In genomic region chr3:170421758-170422157, GRCh38 we compare ENCODE assay signal across 16 cellular contexts. TPM values are rescaled to one million over a fixed set of nuclear protein-coding genes. Genes with fewer than 3 reads are reported as not detected.
DNase-seq lines count a peak whose midpoint lies in the region; ATAC-seq and TF ChIP-seq lines count a peak whose summit lies in the region.
"Had no signal": no experiment of that assay in that cellular context is flagged by ENCODE, and none has a peak within 500 bp of the region (broad histone marks: within the 10 kb centered on the region; RNA-seq: fewer than 3 reads in every experiment).

No MANE protein-coding gene starts in this region.

- H3K27me3 ChIP-seq in heart left ventricle = peaks cover 0 to 37% (median 18%) of the 10 kb centered on the region in 9 donors
- H3K27me3 ChIP-seq: MG63 had no signal

- ATAC-seq in heart left ventricle (no peak), left cardiac atrium (no peak)
- ATAC-seq: body of pancreas, WTC11 had no signal

- H3K9me3 Mint-ChIP-seq in endothelial cell (ENCODE audit: unreplicated experiment) (no peaks in the 10 kb centered on the region), mesothelial cell of epicardium (no peaks in the 10 kb centered on the region), type B pancreatic cell (peaks cover 6% of the 10 kb centered on the region)
- H3K9me3 Mint-ChIP-seq: CD4-positive, alpha-beta T cell; WTC11 had no signal

- H3K36me3 Mint-ChIP-seq in endothelial cell (ENCODE audit: low read depth, unreplicated experiment) (peaks cover 3% of the 10 kb centered on the region), mesothelial cell of epicardium (peaks cover 20% of the 10 kb centered on the region), type B pancreatic cell (peaks cover 12% of the 10 kb centered on the region)

- H3K4me3 Mint-ChIP-seq in endothelial cell (ENCODE audit: unreplicated experiment) = no peak overlapping the region
- peak overlapping the region; percentile 76 for H3K4me3 Mint-ChIP-seq in mesothelial cell of epicardium
- H3K4me3 Mint-ChIP-seq in type B pancreatic cell = peak overlapping the region; percentile 86
- H3K4me3 Mint-ChIP-seq: CD4-positive, alpha-beta T cell; WTC11 had no signal

- H3K9me3 ChIP-seq in heart left ventricle = no peaks in the 10 kb centered on the region
- H3K9me3 ChIP-seq: body of pancreas, MG63, neutrophil had no signal

- H3K4me1 Mint-ChIP-seq in endothelial cell (ENCODE audit: unreplicated experiment) (peaks cover 15% of the 10 kb centered on the region), mesothelial cell of epicardium (peaks cover 62% of the 10 kb centered on the region), type B pancreatic cell (ENCODE audit: unreplicated experiment) (peaks cover 45% of the 10 kb centered on the region)

- 83 to 91% (median 86%) methylated on average over 2 of the region's 2 CpGs for WGBS in heart left ventricle, 4 donors

- H3K27ac Mint-ChIP-seq in endothelial cell (ENCODE audit: unreplicated experiment) = peak overlapping the region; percentile 57
- peak overlapping the region; percentile 83 for H3K27ac Mint-ChIP-seq in mesothelial cell of epicardium
- no peak overlapping the region for H3K27ac Mint-ChIP-seq in type B pancreatic cell
- H3K27ac Mint-ChIP-seq: CD4-positive, alpha-beta T cell; WTC11 had no signal

- no peak for DNase-seq in heart left ventricle
- no peak for DNase-seq in left cardiac atrium
- DNase-seq in endothelial cell (ENCODE audit: low spot score) = no peak
- DNase-seq in mesothelial cell of epicardium (ENCODE audit: low spot score in 2 of 2, unreplicated experiment in 2 of 2) = peak in 1 of 2 experiments; percentile 26
- no peak for DNase-seq in type B pancreatic cell (ENCODE audit: extremely low spot score, unreplicated experiment)
- no peak for DNase-seq in effector CD8-positive, alpha-beta T cell (lab: John Stamatoyannopoulos, UW)
- DNase-seq in stimulated activated CD4-positive, alpha-beta T cell treated with anti-CD3 and anti-CD28 coated beads, Interleukin-1b, Interleukin-23, amount 100 ng/mL, for 48 hours = no peak
- no peak for DNase-seq in MV-4-11 (lab: John Stamatoyannopoulos, UW)
- DNase-seq: body of pancreas; CD4-positive, alpha-beta T cell; effector memory CD4-positive, alpha-beta T cell; MG63; NCI-H187 treated with DMSO at 0.1 percent for 48 hours; NCI-H446 treated with DMSO at 0.1 percent for 48 hours had no signal

- peak overlapping the region in 5 of 12 donors; percentile 14 to 45 (median 43) for H3K27ac ChIP-seq in heart left ventricle
- H3K27ac ChIP-seq: body of pancreas, neutrophil had no signal

- peaks cover 0 to 34% (median 22%) of the 10 kb centered on the region in 12 donors for H3K4me1 ChIP-seq in heart left ventricle

- H3K27me3 Mint-ChIP-seq in endothelial cell (ENCODE audit: unreplicated experiment) = peaks cover 8% of the 10 kb centered on the region
- H3K27me3 Mint-ChIP-seq in mesothelial cell of epicardium (ENCODE audit: low read depth) = no peaks in the 10 kb centered on the region
- H3K27me3 Mint-ChIP-seq in type B pancreatic cell = peaks cover 25% of the 10 kb centered on the region

- no peak for TF ChIP-seq POLR2A in heart left ventricle (IDR thresholded peaks at IDR 0.05)

- intact Hi-C loops in heart left ventricle (cut with DNase I) (no loop called here), left cardiac atrium (cut with DNase I) (no loop called here)

- H3K4me3 ChIP-seq in heart left ventricle = peak overlapping the region in 7 of 12 donors; percentile 22 to 61 (median 53)
- H3K4me3 ChIP-seq: body of pancreas, MG63 had no signal

- no peaks in the 10 kb centered on the region for H3K36me3 ChIP-seq in heart left ventricle
- H3K36me3 ChIP-seq: MG63, neutrophil had no signal

- no peak for TF ChIP-seq CTCF in heart left ventricle (IDR thresholded peaks at IDR 0.05)
- no peak for TF ChIP-seq CTCF in endothelial cell (IDR thresholded peaks at IDR 0.05; ENCODE audit: unreplicated experiment)
- TF ChIP-seq CTCF in mesothelial cell of epicardium (IDR thresholded peaks at IDR 0.05; ENCODE audit: unreplicated experiment) = no peak
- no peak for TF ChIP-seq CTCF in type B pancreatic cell (conservative IDR thresholded peaks at IDR 0.05)

RNA-seq across cellular contexts. Expression of gene CLDN11, which starts 3.1 kb away (rescaled TPM):
- total RNA-seq in heart left ventricle = 10 to 100 TPM in 1 of 9 donors, 1 to 10 TPM in 8; 1.5 to 12.5 (median 3.8) TPM
- polyA plus RNA-seq in heart left ventricle = 1 to 10 TPM; 1.8 to 2.2 TPM
- total RNA-seq in left cardiac atrium = 10 to 100 TPM in 1 of 2 donors, 1 to 10 TPM in 1; 9.4 to 12.9 TPM
- total RNA-seq in endothelial cell (ENCODE audit: unreplicated experiment) = 1.8 TPM
- total RNA-seq in mesothelial cell of epicardium = 153 to 168 TPM (median 164 TPM) in 3 replicates
- total RNA-seq in type B pancreatic cell (ENCODE audit: low replicate concordance) = 4.7 and 86.8 TPM in 2 replicates
- total RNA-seq: CD4-positive, alpha-beta T cell had no signal
